In genomic region chr3:52213005-52213404, GRCh38 we compare ENCODE assay signal across 33 cellular contexts. TPM values are rescaled to one million over a fixed set of nuclear protein-coding genes. Genes with fewer than 3 reads are reported as not detected.
"Had no signal": no experiment of that assay in that cellular context is flagged by ENCODE, and none has a peak within 500 bp of the region (broad histone marks: within the 10 kb centered on the region; RNA-seq: fewer than 3 reads in every experiment).

No MANE protein-coding gene starts in this region.

- H3K27me3 Mint-ChIP-seq: activated CD4-positive, alpha-beta T cell treated with anti-CD3 and anti-CD28 coated beads for 36 hours; activated CD4-positive, alpha-beta T cell treated with anti-CD3 and anti-CD28 coated beads, Interleukin-2, amount 10 ng/mL, durations not matched to agents 7 days and 5 days; activated naive CD4-positive, alpha-beta T cell treated with anti-CD3 and anti-CD28 coated beads, Interleukin-2, amount 50 U/mL, for 24 hours; activated naive CD8-positive, alpha-beta T cell treated with anti-CD3 and anti-CD28 coated beads, Interleukin-2, amount 10 ng/mL, durations not matched to agents 7 days and 5 days; IgD-negative memory B cell had no signal

- H3K27ac ChIP-seq: ascending aorta, cardiac muscle cell, PC-9, SJCRH30, SK-N-MC had no signal

- ATAC-seq: activated CD4-positive, alpha-beta T cell treated with anti-CD3 and anti-CD28 coated beads for 36 hours; activated CD4-positive, CD25-positive, alpha-beta regulatory T cell treated with anti-CD3 and anti-CD28 coated beads, Interleukin-2, amount 50 U/mL, for 24 hours; activated CD8-positive, alpha-beta T cell treated with anti-CD3 and anti-CD28 coated beads, Interleukin-2, amount 10 ng/mL, durations not matched to agents 7 days and 5 days; WTC11 had no signal

- H3K4me3 Mint-ChIP-seq: activated CD4-positive, alpha-beta T cell treated with anti-CD3 and anti-CD28 coated beads for 36 hours; activated CD4-positive, alpha-beta T cell treated with anti-CD3 and anti-CD28 coated beads, Interleukin-2, amount 10 ng/mL, durations not matched to agents 7 days and 5 days; activated CD8-positive, alpha-beta T cell treated with anti-CD3 and anti-CD28 coated beads, Interleukin-2, amount 10 ng/mL, durations not matched to agents 7 days and 5 days; activated naive CD4-positive, alpha-beta T cell treated with anti-CD3 and anti-CD28 coated beads, Interleukin-2, amount 50 U/mL, for 24 hours; activated naive CD8-positive, alpha-beta T cell treated with anti-CD3 and anti-CD28 coated beads, Interleukin-2, amount 10 ng/mL, durations not matched to agents 7 days and 5 days; T-helper 2 cell treated with Interferon-gamma antibody and Interleukin-4, amounts not matched to agents 5 μg/mL and 100 μg/mL, for 36 hours; WTC11 had no signal

- H3K9me3 Mint-ChIP-seq: activated CD4-positive, alpha-beta T cell treated with anti-CD3 and anti-CD28 coated beads, Interleukin-2, amount 10 ng/mL, durations not matched to agents 7 days and 5 days; activated naive CD4-positive, alpha-beta T cell treated with anti-CD3 and anti-CD28 coated beads, Interleukin-2, amount 50 U/mL, for 24 hours; activated naive CD8-positive, alpha-beta T cell treated with anti-CD3 and anti-CD28 coated beads, Interleukin-2, amount 10 ng/mL, durations not matched to agents 7 days and 5 days; IgD-negative memory B cell; T-helper 2 cell treated with Interferon-gamma antibody and Interleukin-4, amounts not matched to agents 5 μg/mL and 100 μg/mL, for 36 hours; WTC11 had no signal

- H3K9me3 ChIP-seq: ascending aorta, MG63, SJCRH30 had no signal

- H3K4me1 Mint-ChIP-seq: WTC11 had no signal

- H3K27me3 ChIP-seq: ascending aorta, cardiac muscle cell, MG63, SJCRH30 had no signal

- FAIRE-seq: RCC 7860, TTC549 had no signal

- H2AFZ ChIP-seq: PC-9 had no signal

- H3K27ac Mint-ChIP-seq: activated CD4-positive, alpha-beta T cell treated with anti-CD3 and anti-CD28 coated beads for 36 hours; activated CD4-positive, alpha-beta T cell treated with anti-CD3 and anti-CD28 coated beads, Interleukin-2, amount 10 ng/mL, durations not matched to agents 7 days and 5 days; activated CD8-positive, alpha-beta T cell treated with anti-CD3 and anti-CD28 coated beads, Interleukin-2, amount 10 ng/mL, durations not matched to agents 7 days and 5 days; activated naive CD4-positive, alpha-beta T cell treated with anti-CD3 and anti-CD28 coated beads, Interleukin-2, amount 50 U/mL, for 24 hours; WTC11 had no signal

- H3K36me3 Mint-ChIP-seq: IgD-negative memory B cell had no signal

- DNase-seq: activated CD4-positive, alpha-beta T cell treated with anti-CD3 and anti-CD28 coated beads for 36 hours; activated CD4-positive, alpha-beta T cell treated with anti-CD3 and anti-CD28 coated beads, Interleukin-2, amount 10 ng/mL, durations not matched to agents 7 days and 5 days; activated CD4-positive, alpha-beta T cell treated with anti-CD3 and anti-CD28 coated beads, Interleukin-2, amount 50 U/mL, for 48 hours; activated CD8-positive, alpha-beta T cell treated with anti-CD3 and anti-CD28 coated beads, Interleukin-2, amount 10 ng/mL, durations not matched to agents 7 days and 5 days; activated effector memory CD4-positive, alpha-beta T cell treated with Interleukin-2 at 50 U/mL for 16 hours; activated naive CD8-positive, alpha-beta T cell treated with anti-CD3 and anti-CD28 coated beads, Interleukin-2, amount 10 ng/mL, durations not matched to agents 7 days and 5 days; activated T-cell treated with anti-CD3 and anti-CD28 coated beads, Interleukin-2, amount 50 U/mL, for 48 hours; amygdala; Kasumi-1; KG1; MG63; NCI-H1048; NCI-H1105 treated with DMSO at 0.1 percent for 48 hours; NCI-H1436; NCI-H1694; NCI-H1930; NCI-H2081 treated with DMSO at 0.1 percent for 48 hours; NCI-H345; NCI-H524 treated with DMSO at 0.1 percent for 48 hours; PC-9; SHP77; SJCRH30 had no signal

- H3K4me2 ChIP-seq: PC-9 had no signal

- H3K4me3 ChIP-seq: ascending aorta, cardiac muscle cell, MG63, PC-9, SJCRH30, SK-N-MC had no signal

RNA-seq across cellular contexts. Expression of gene TLR9, which starts 12.4 kb away (rescaled TPM):
- total RNA-seq: ascending aorta, NCI-H460, SJCRH30, WTC11 had no signal
- polyA plus RNA-seq: cardiac muscle cell had no signal

RNA-seq across cellular contexts. Expression of gene POC1A, which starts 58.8 kb away (rescaled TPM):
- total RNA-seq: ascending aorta had no signal
